29 cellular contexts compared by ENCODE assay signal in genomic region chr11:43403357-43404231, GRCh38. TPM values are rescaled to one million over a fixed set of nuclear protein-coding genes. Genes with fewer than 3 reads are reported as not detected.
A peak's percentile ranks its signal among the peaks of the same experiment; 100 is the strongest.
DNase-seq lines count a peak whose midpoint lies in the region; ATAC-seq, FAIRE-seq and TF ChIP-seq lines count a peak whose summit lies in the region.
"Had no signal": no experiment of that assay in that cellular context is flagged by ENCODE, and none has a peak within 500 bp of the region (broad histone marks: within the 10 kb centered on the region; RNA-seq: fewer than 3 reads in every experiment).

No MANE protein-coding gene starts in this region.

- no peaks in the 10 kb centered on the region for H3F3A ChIP-seq in MM.1S (ENCODE audit: insufficient read depth, low read length)

- CTCF ChIA-PET in activated CD4-positive, alpha-beta T cell treated with anti-CD3 and anti-CD28 coated beads, Interleukin-2, amount 10 ng/mL, durations not matched to agents 7 days and 5 days (lab: Charles Lee): interaction anchor here (1.1 to 1.4 kb wide), 2 partner anchors 16 to 85 kb away, joined by 3 read pairs; no protein-coding TSS in a partner anchor

- no peak overlapping the region for H3K9ac ChIP-seq in MM.1S (ENCODE audit: low read length)

- no peak overlapping the region for H3K27ac ChIP-seq in MM.1S (ENCODE audit: low read length)
- H3K27ac ChIP-seq: brain microvascular endothelial cell, dorsolateral prefrontal cortex, gastroesophageal sphincter, testis, uterus had no signal

- no peak for ATAC-seq in activated naive CD8-positive, alpha-beta T cell treated with anti-CD3 and anti-CD28 coated beads, Interleukin-2, amount 10 ng/mL, durations not matched to agents 7 days and 5 days (ENCODE audit: low read depth)
- no peak for ATAC-seq in natural killer cell
- ATAC-seq: CD8-positive, alpha-beta T cell; gastroesophageal sphincter; sciatic nerve; stimulated activated naive B cell treated with anti-CD40 and anti-IgM and Interleukin-4, amounts not matched to agents 10 μg/mL and 1 μg/mL and 100 μg/mL, for 72 hours; T-cell had no signal

- peaks cover 14% of the 10 kb centered on the region; the same call in 1 of the 2 replicates for H3K4me1 ChIP-seq in MM.1S (ENCODE audit: low read length)
- H3K4me1 ChIP-seq: gastroesophageal sphincter, testis, uterus had no signal

- peaks cover 13% of the 10 kb centered on the region for H3K36me3 ChIP-seq in MM.1S (replicated peaks; ENCODE audit: insufficient read depth, low read length)
- H3K36me3 ChIP-seq: uterus had no signal

- H3K27me3 Mint-ChIP-seq in activated CD4-positive, alpha-beta T cell treated with anti-CD3 and anti-CD28 coated beads, Interleukin-2, amount 10 ng/mL, durations not matched to agents 7 days and 5 days: no peaks in the 10 kb centered on the region
- no peaks in the 10 kb centered on the region for H3K27me3 Mint-ChIP-seq in activated naive CD8-positive, alpha-beta T cell treated with anti-CD3 and anti-CD28 coated beads, Interleukin-2, amount 10 ng/mL, durations not matched to agents 7 days and 5 days
- H3K27me3 Mint-ChIP-seq in natural killer cell (ENCODE audit: low read depth in 2 of 2): no peaks in the 10 kb centered on the region
- H3K27me3 Mint-ChIP-seq: stimulated activated naive B cell treated with anti-CD40 and anti-IgM and Interleukin-4, amounts not matched to agents 10 μg/mL and 1 μg/mL and 100 μg/mL, for 72 hours; T-cell had no signal

- no peaks in the 10 kb centered on the region for H3K9me3 Mint-ChIP-seq in activated CD4-positive, alpha-beta T cell treated with anti-CD3 and anti-CD28 coated beads, Interleukin-2, amount 10 ng/mL, durations not matched to agents 7 days and 5 days
- no peaks in the 10 kb centered on the region for H3K9me3 Mint-ChIP-seq in activated naive CD8-positive, alpha-beta T cell treated with anti-CD3 and anti-CD28 coated beads, Interleukin-2, amount 10 ng/mL, durations not matched to agents 7 days and 5 days
- H3K9me3 Mint-ChIP-seq in natural killer cell: no peaks in the 10 kb centered on the region
- H3K9me3 Mint-ChIP-seq: CD8-positive, alpha-beta T cell; stimulated activated naive B cell treated with anti-CD40 and anti-IgM and Interleukin-4, amounts not matched to agents 10 μg/mL and 1 μg/mL and 100 μg/mL, for 72 hours; T-cell had no signal

- intact Hi-C loops in natural killer cell (cut with micrococcal nuclease): no loop called here

- FAIRE-seq in GM12892 (lab: Jason Lieb, UNC): peak; percentile 62

- no peaks in the 10 kb centered on the region for H3K9me3 ChIP-seq in MM.1S (replicated peaks; ENCODE audit: insufficient read depth, low read length)
- H3K9me3 ChIP-seq: gastroesophageal sphincter, testis, uterus had no signal

- no peaks in the 10 kb centered on the region for H3K9me2 ChIP-seq in MM.1S (replicated peaks; ENCODE audit: insufficient read depth, low read length)

- H3K27me3 ChIP-seq in MM.1S (replicated peaks; ENCODE audit: insufficient read depth, low read length): no peaks in the 10 kb centered on the region
- H3K27me3 ChIP-seq: brain microvascular endothelial cell, dorsolateral prefrontal cortex, gastroesophageal sphincter, testis, uterus had no signal

- no peak for TF ChIP-seq POLR2A in GM12892 (IDR thresholded peaks at IDR 0.05; ENCODE audit: low read depth, low read length)

- peaks cover 67% of the 10 kb centered on the region for H3K36me3 Mint-ChIP-seq in activated CD4-positive, alpha-beta T cell treated with anti-CD3 and anti-CD28 coated beads, Interleukin-2, amount 10 ng/mL, durations not matched to agents 7 days and 5 days (ENCODE audit: low read depth)
- H3K36me3 Mint-ChIP-seq in activated naive CD8-positive, alpha-beta T cell treated with anti-CD3 and anti-CD28 coated beads, Interleukin-2, amount 10 ng/mL, durations not matched to agents 7 days and 5 days: peaks cover 46% of the 10 kb centered on the region
- peaks cover 46% of the 10 kb centered on the region for H3K36me3 Mint-ChIP-seq in natural killer cell

- H3K4me3 ChIP-seq in MM.1S (ENCODE audit: low read length): no peak overlapping the region
- H3K4me3 ChIP-seq: dorsolateral prefrontal cortex, gastroesophageal sphincter, testis, uterus had no signal

- DNase-seq in activated CD4-positive, alpha-beta T cell treated with anti-CD3 and anti-CD28 coated beads, Interleukin-2, amount 10 ng/mL, durations not matched to agents 7 days and 5 days: no peak
- DNase-seq in activated CD4-positive, alpha-beta T cell treated with anti-CD3 and anti-CD28 coated beads, Interleukin-2, amount 50 U/mL, for 48 hours: no peak
- DNase-seq in GM12892 (ENCODE audit: insufficient read length) (no peak), natural killer cell (no peak), T-helper 2 cell (no peak), DMS53 treated with DMSO at 0.1 percent for 48 hours (lab: John Stamatoyannopoulos, UW; ENCODE audit: unreplicated experiment) (no peak), MM.1S (no peak)
- no peak for DNase-seq in activated naive CD8-positive, alpha-beta T cell treated with anti-CD3 and anti-CD28 coated beads, Interleukin-2, amount 10 ng/mL, durations not matched to agents 7 days and 5 days
- DNase-seq: activated CD4-positive, alpha-beta T cell treated with anti-CD3 and anti-CD28 coated beads for 48 hours; activated gamma-delta T cell; amniotic stem cell; brain microvascular endothelial cell; CD8-positive, alpha-beta T cell; dorsolateral prefrontal cortex; EL; hippocampal formation; KG1; mesendoderm; NCI-H146; NCI-H446 treated with DMSO at 0.1 percent for 48 hours; posterior cingulate gyrus; RPMI8226; stimulated activated CD4-positive, alpha-beta T cell treated with anti-CD3 and anti-CD28 coated beads, Interleukin-4, amount 100 ng/mL, for 4 hours; stimulated activated naive B cell treated with anti-CD40 and anti-IgM and Interleukin-4, amounts not matched to agents 10 μg/mL and 1 μg/mL and 100 μg/mL, for 72 hours; T-cell; testis; uterus had no signal

- peaks cover 23% of the 10 kb centered on the region for H3K4me1 Mint-ChIP-seq in activated CD4-positive, alpha-beta T cell treated with anti-CD3 and anti-CD28 coated beads, Interleukin-2, amount 10 ng/mL, durations not matched to agents 7 days and 5 days
- H3K4me1 Mint-ChIP-seq in activated naive CD8-positive, alpha-beta T cell treated with anti-CD3 and anti-CD28 coated beads, Interleukin-2, amount 10 ng/mL, durations not matched to agents 7 days and 5 days: peaks cover 11% of the 10 kb centered on the region
- no peaks in the 10 kb centered on the region for H3K4me1 Mint-ChIP-seq in natural killer cell
- H3K4me1 Mint-ChIP-seq: stimulated activated naive B cell treated with anti-CD40 and anti-IgM and Interleukin-4, amounts not matched to agents 10 μg/mL and 1 μg/mL and 100 μg/mL, for 72 hours; T-cell had no signal

- TF ChIP-seq CTCF in natural killer cell (IDR thresholded peaks at IDR 0.05): no peak
- TF ChIP-seq CTCF in MM.1S (IDR thresholded peaks at IDR 0.05; ENCODE audit: low read length): no peak

- no peaks in the 10 kb centered on the region for H4K20me1 ChIP-seq in MM.1S (ENCODE audit: insufficient read depth, low read length)

- POLR2A ChIA-PET in activated CD4-positive, alpha-beta T cell treated with anti-CD3 and anti-CD28 coated beads, Interleukin-2, amount 10 ng/mL, durations not matched to agents 7 days and 5 days (lab: Charles Lee): no interaction called here
- POLR2A ChIA-PET in activated naive CD8-positive, alpha-beta T cell treated with anti-CD3 and anti-CD28 coated beads, Interleukin-2, amount 10 ng/mL, durations not matched to agents 7 days and 5 days (lab: Charles Lee): no interaction called here

- no peak overlapping the region for H3K4me3 Mint-ChIP-seq in activated CD4-positive, alpha-beta T cell treated with anti-CD3 and anti-CD28 coated beads, Interleukin-2, amount 10 ng/mL, durations not matched to agents 7 days and 5 days
- no peak overlapping the region for H3K4me3 Mint-ChIP-seq in activated naive CD8-positive, alpha-beta T cell treated with anti-CD3 and anti-CD28 coated beads, Interleukin-2, amount 10 ng/mL, durations not matched to agents 7 days and 5 days
- no peak overlapping the region for H3K4me3 Mint-ChIP-seq in natural killer cell
- H3K4me3 Mint-ChIP-seq: CD8-positive, alpha-beta T cell; stimulated activated naive B cell treated with anti-CD40 and anti-IgM and Interleukin-4, amounts not matched to agents 10 μg/mL and 1 μg/mL and 100 μg/mL, for 72 hours; T-cell had no signal

- no peak overlapping the region for H3K4me2 ChIP-seq in MM.1S (ENCODE audit: low read depth, low read length)

- no peaks in the 10 kb centered on the region for H3K79me2 ChIP-seq in MM.1S (ENCODE audit: low read length)

- no peak overlapping the region for H2AFZ ChIP-seq in MM.1S (ENCODE audit: low read length)

- H3K27ac Mint-ChIP-seq in activated CD4-positive, alpha-beta T cell treated with anti-CD3 and anti-CD28 coated beads, Interleukin-2, amount 10 ng/mL, durations not matched to agents 7 days and 5 days: peak overlapping the region; percentile 60
- peak overlapping the region; percentile 31 for H3K27ac Mint-ChIP-seq in activated naive CD8-positive, alpha-beta T cell treated with anti-CD3 and anti-CD28 coated beads, Interleukin-2, amount 10 ng/mL, durations not matched to agents 7 days and 5 days
- H3K27ac Mint-ChIP-seq in natural killer cell: peak overlapping the region; percentile 47 to 48
- H3K27ac Mint-ChIP-seq: CD8-positive, alpha-beta T cell; stimulated activated naive B cell treated with anti-CD40 and anti-IgM and Interleukin-4, amounts not matched to agents 10 μg/mL and 1 μg/mL and 100 μg/mL, for 72 hours; T-cell had no signal

RNA-seq across cellular contexts. Expression of gene TTC17, which starts 44.9 kb away (rescaled TPM):
- 10 to 100 TPM; 72.5 to 75.1 TPM for total RNA-seq in activated CD4-positive, alpha-beta T cell treated with anti-CD3 and anti-CD28 coated beads, Interleukin-2, amount 10 ng/mL, durations not matched to agents 7 days and 5 days
- polyA plus RNA-seq in GM12892 (2012; ENCODE audit: missing spikeins): 50.1 TPM
- total RNA-seq in activated naive CD8-positive, alpha-beta T cell treated with anti-CD3 and anti-CD28 coated beads, Interleukin-2, amount 10 ng/mL, durations not matched to agents 7 days and 5 days: 10 to 100 TPM; 87.6 to 89.6 TPM
- total RNA-seq in natural killer cell: 100 to 1,000 TPM; 100 to 129 (median 101) TPM
